Comparison of ENCODE assay signal across 8 cellular contexts in genomic region chr6:32087574-32088486, GRCh38. TPM values are rescaled to one million over a fixed set of nuclear protein-coding genes. Genes with fewer than 3 reads are reported as not detected.
DNase-seq lines count a peak whose midpoint lies in the region; ATAC-seq, FAIRE-seq and TF ChIP-seq lines count a peak whose summit lies in the region.

No MANE protein-coding gene starts in this region.

- no peaks in the 10 kb centered on the region for H3K9me3 ChIP-seq in neuronal stem cell (replicated peaks in 1 of 2; ENCODE audit: control insufficient read depth in 2 of 2, insufficient read depth in 1 of 2, low read depth in 1 of 2, low read length in 2 of 2)
- H3K9me3 ChIP-seq in tibial artery = no peaks in the 10 kb centered on the region

- TF ChIP-seq CTCF in tibial artery (IDR thresholded peaks at IDR 0.05) = peak; percentile 57 to 69

- intact Hi-C loops in tibial artery (cut with DNase I; ENCODE audit: low total_unique reads) = loop anchor here (1.0 to 5.0 kb wide), 2 partner anchors 26 to 64 kb away; partner anchors contain the start of genes PPT2 and PRRT1

- no peaks in the 10 kb centered on the region for H3K79me1 ChIP-seq in neuronal stem cell (ENCODE audit: low read depth, low read length)

- H3K4me1 ChIP-seq in neuronal stem cell (ENCODE audit: control insufficient read depth in 2 of 2, insufficient read depth in 1 of 2, low read depth in 1 of 2, low read length in 2 of 2) (no peaks in the 10 kb centered on the region), tibial artery (peaks cover 0 to 44% (median 32%) of the 10 kb centered on the region in 4 donors)

- no peak overlapping the region for H3K27ac ChIP-seq in neuronal stem cell (replicated peaks; ENCODE audit: low read length)
- peak overlapping the region; percentile 85 to 87 for H3K27ac ChIP-seq in tibial artery

- WGBS in neuronal stem cell (ENCODE audit: extremely low coverage in 2 of 2, insufficient read length in 2 of 2, insufficient replicate concordance in 1 of 2), 2 donors = no CpG with 5 or more reads among the region's 50 CpGs

- H2BK120ac ChIP-seq in neuronal stem cell (ENCODE audit: low read depth, low read length) = no peak overlapping the region

- H3K4me2 ChIP-seq in neuronal stem cell (ENCODE audit: insufficient read depth, low read length, poor library complexity, severe bottlenecking) = peak overlapping the region; percentile 55

- no peak overlapping the region for H3K4me3 ChIP-seq in neuronal stem cell (ENCODE audit: low read length in 2 of 2)
- H3K4me3 ChIP-seq in tibial artery = peak overlapping the region; percentile 38 to 44

- DNase-seq in GM12892 (ENCODE audit: insufficient read length) = peak; percentile 63
- peak; percentile 70 for DNase-seq in NOMO-1 treated with dmso at 0.1 percent for 144 hours (lab: John Stamatoyannopoulos, UW; ENCODE audit: unreplicated experiment)
- peak; percentile 76 for DNase-seq in activated T-cell treated with anti-CD3 and anti-CD28 coated beads for 48 hours (ENCODE audit: low read depth)
- DNase-seq in fibroblast of gingiva (ENCODE audit: low read depth) = peak; percentile 80
- peak; percentile 56 for DNase-seq in neuronal stem cell (ENCODE audit: low spot score)
- peak; percentile 85 to 95 for DNase-seq in tibial artery
- no peak for DNase-seq in GOT3 (lab: John Stamatoyannopoulos, UW)

- H3K18ac ChIP-seq in neuronal stem cell (ENCODE audit: low read length) = peak overlapping the region; percentile 94

- no peak for ATAC-seq in GM21528 (IDR thresholded peaks at IDR 0.05; ENCODE audit: low FRiP score, unreplicated experiment)

- H3K36me3 ChIP-seq in neuronal stem cell (replicated peaks in 1 of 2; ENCODE audit: control insufficient read depth in 2 of 2, insufficient read depth in 2 of 2, low read length in 2 of 2) = no peaks in the 10 kb centered on the region
- peaks cover 0 to 23% (median 13%) of the 10 kb centered on the region in 3 donors for H3K36me3 ChIP-seq in tibial artery

- no peak overlapping the region for H3K9ac ChIP-seq in neuronal stem cell (ENCODE audit: low read depth, low read length, poor library complexity)

- peak overlapping the region; percentile 72 for H2AFZ ChIP-seq in neuronal stem cell (ENCODE audit: low read length)

- H2BK12ac ChIP-seq in neuronal stem cell (ENCODE audit: low read length) = no peak overlapping the region

- no peak overlapping the region for H4K91ac ChIP-seq in neuronal stem cell (ENCODE audit: low read depth, low read length, poor library complexity)

- H2BK5ac ChIP-seq in neuronal stem cell (ENCODE audit: low read length) = peak overlapping the region; percentile 56

- H3K27me3 ChIP-seq in neuronal stem cell (ENCODE audit: control insufficient read depth in 3 of 3, insufficient read depth in 3 of 3, low read depth in 1 of 3, low read length in 3 of 3) (peaks cover 0 to 57% (median 8%) of the 10 kb centered on the region in 3 experiments), tibial artery (no peaks in the 10 kb centered on the region)

- no peak overlapping the region for H3K14ac ChIP-seq in neuronal stem cell (ENCODE audit: low read length)

- H2AK5ac ChIP-seq in neuronal stem cell (ENCODE audit: low read depth, low read length) = peak overlapping the region; percentile 91

- peak overlapping the region; percentile 87 for H3K23ac ChIP-seq in neuronal stem cell (ENCODE audit: low read depth, low read length, poor library complexity)

- H4K8ac ChIP-seq in neuronal stem cell (ENCODE audit: low read depth, low read length) = no peak overlapping the region

- FAIRE-seq in GM12892 (lab: Jason Lieb, UNC) = no peak

- no peak for TF ChIP-seq POLR2A in GM12892 (IDR thresholded peaks at IDR 0.05; ENCODE audit: low read depth, low read length)

- H2BK15ac ChIP-seq in neuronal stem cell (ENCODE audit: low read length) = peak overlapping the region; percentile 49

- no peak overlapping the region for H3K4ac ChIP-seq in neuronal stem cell (ENCODE audit: low read length)

RNA-seq across cellular contexts. Expression of gene TNXB, which starts 21.3 kb away (rescaled TPM):
- 5.4 TPM for polyA plus RNA-seq in GM12892 (2012; ENCODE audit: missing spikeins)
- polyA plus RNA-seq in neuronal stem cell (2013, experiment 1 of 2) = 4.0 TPM
- 3.8 TPM for polyA plus RNA-seq in neuronal stem cell (2013, experiment 2 of 2)

RNA-seq across cellular contexts. Expression of gene ATF6B, which starts 40.2 kb away (rescaled TPM):
- polyA plus RNA-seq in GM12892 (2012; ENCODE audit: missing spikeins) = 67.0 TPM
- 43.3 TPM for polyA plus RNA-seq in neuronal stem cell (2013, experiment 1 of 2)
- polyA plus RNA-seq in neuronal stem cell (2013, experiment 2 of 2) = 41.6 TPM

RNA-seq across cellular contexts. Expression of gene FKBPL, which starts 42.3 kb away (rescaled TPM):
- 4.5 TPM for polyA plus RNA-seq in GM12892 (2012; ENCODE audit: missing spikeins)
- 6.4 TPM for polyA plus RNA-seq in neuronal stem cell (2013, experiment 1 of 2)
- 5.8 TPM for polyA plus RNA-seq in neuronal stem cell (2013, experiment 2 of 2)

RNA-seq across cellular contexts. Expression of gene CYP21A2, which starts 49.6 kb away (rescaled TPM):
- polyA plus RNA-seq in GM12892 (2012; ENCODE audit: missing spikeins) = not detected
- polyA plus RNA-seq in neuronal stem cell (2013, experiment 1 of 2) = 0.25 TPM
- 0.30 TPM for polyA plus RNA-seq in neuronal stem cell (2013, experiment 2 of 2)

Comparison
In these comparisons a context has a peak if more than half of its experiments do, and no peak if none do; other contexts are left out.
1. H3K4me3 ChIP-seq: peak in tibial artery (2 of 2); none in neuronal stem cell (0 of 2).